ENCODE assay signal across 29 cellular contexts in the genomic region with DNA sequence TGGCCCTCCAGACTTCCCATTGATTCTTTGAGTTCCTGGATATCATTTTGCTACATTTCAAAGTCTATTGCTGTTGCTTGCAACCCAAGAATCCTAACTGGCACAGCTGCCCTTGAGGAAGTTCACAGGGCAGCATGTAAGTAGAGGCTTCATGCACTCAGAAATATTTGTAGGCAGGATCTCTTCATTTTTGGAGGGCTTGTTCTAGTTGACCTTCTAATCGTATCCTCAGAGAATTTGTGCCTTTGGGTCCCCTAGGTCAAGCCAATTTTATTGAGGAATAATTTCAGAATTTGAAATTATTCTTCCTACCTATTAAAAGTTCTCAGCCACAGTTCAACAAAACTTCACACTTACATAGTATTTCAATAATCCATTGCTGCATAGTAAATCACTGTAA.
"Had no signal": no experiment of that assay in that cellular context is flagged by ENCODE, and none has a peak within 500 bp of the region (broad histone marks: within the 10 kb centered on the region; RNA-seq: fewer than 3 reads in every experiment).

No MANE protein-coding gene starts in this region.

- H3K27me3 Mint-ChIP-seq: activated CD4-positive, alpha-beta memory T cell treated with anti-CD3 and anti-CD28 coated beads for 36 hours; naive thymus-derived CD8-positive, alpha-beta T cell had no signal

- DNase-seq: activated CD4-positive, alpha-beta memory T cell treated with anti-CD3 and anti-CD28 coated beads for 36 hours; activated CD4-positive, alpha-beta T cell treated with anti-CD3 and anti-CD28 coated beads for 48 hours; activated effector memory CD4-positive, alpha-beta T cell treated with Interleukin-2 at 50 U/mL for 16 hours; activated naive CD4-positive, alpha-beta T cell treated with anti-CD3 and anti-CD28 coated beads for 36 hours; activated T-cell treated with anti-CD3 and anti-CD28 coated beads, Interleukin-2, amount 50 U/mL, for 48 hours; amygdala; caudate nucleus; endodermal cell; foreskin fibroblast; head of caudate nucleus; hippocampal formation; left cardiac atrium; midbrain; naive thymus-derived CD8-positive, alpha-beta T cell; occipital lobe; psoas muscle; sigmoid colon; small intestine; stimulated activated CD4-positive, alpha-beta T cell treated with anti-CD3 and anti-CD28 coated beads, Interleukin-4, amount 100 ng/mL, for 24 hours; stomach; SW 1271; thyroid gland; upper lobe of left lung had no signal

- H3K79me2 ChIP-seq: parathyroid adenoma had no signal

- H3K9ac ChIP-seq: neural progenitor cell, parathyroid adenoma had no signal

- H3K4me3 ChIP-seq: neural progenitor cell, psoas muscle, sigmoid colon, stomach, thyroid gland, upper lobe of left lung, vagina had no signal

- H3K4me2 ChIP-seq: neural progenitor cell had no signal

- FAIRE-seq: keratinocyte, small intestine had no signal

- H2AFZ ChIP-seq: neural progenitor cell had no signal

- H3K9me3 ChIP-seq: psoas muscle, sigmoid colon, stomach, thyroid gland, upper lobe of left lung, vagina had no signal

- H3K27ac Mint-ChIP-seq: activated naive CD4-positive, alpha-beta T cell treated with anti-CD3 and anti-CD28 coated beads for 36 hours; endodermal cell; neural progenitor cell; stimulated activated effector memory CD8-positive, alpha-beta T cell treated with anti-CD3 and anti-CD28 coated beads, Interleukin-12 subunit alpha, Interleukin-12 subunit beta, amount 100 ng/mL, for 72 hours had no signal

- H3K9me3 Mint-ChIP-seq: endodermal cell; neural progenitor cell; stimulated activated effector memory CD8-positive, alpha-beta T cell treated with anti-CD3 and anti-CD28 coated beads, Interleukin-12 subunit alpha, Interleukin-12 subunit beta, amount 100 ng/mL, for 72 hours had no signal

- H3K4me3 Mint-ChIP-seq: activated CD4-positive, alpha-beta memory T cell treated with anti-CD3 and anti-CD28 coated beads for 36 hours; activated naive CD4-positive, alpha-beta T cell treated with anti-CD3 and anti-CD28 coated beads for 36 hours; endodermal cell; naive thymus-derived CD8-positive, alpha-beta T cell; neural progenitor cell; stimulated activated effector memory CD8-positive, alpha-beta T cell treated with anti-CD3 and anti-CD28 coated beads, Interleukin-12 subunit alpha, Interleukin-12 subunit beta, amount 100 ng/mL, for 72 hours had no signal

- H3K27me3 ChIP-seq: neural progenitor cell, sigmoid colon, stomach, thyroid gland, upper lobe of left lung, vagina had no signal

- H3K36me3 Mint-ChIP-seq: naive thymus-derived CD8-positive, alpha-beta T cell; neural progenitor cell had no signal

- H3K36me3 ChIP-seq: neural progenitor cell, sigmoid colon, stomach, thyroid gland, upper lobe of left lung, vagina had no signal

- ATAC-seq: esophagus mucosa; left cardiac atrium; naive thymus-derived CD8-positive, alpha-beta T cell; psoas muscle; stimulated activated effector memory CD8-positive, alpha-beta T cell treated with anti-CD3 and anti-CD28 coated beads, Interleukin-12 subunit alpha, Interleukin-12 subunit beta, amount 100 ng/mL, for 72 hours had no signal

- H3K27ac ChIP-seq: neural progenitor cell, parathyroid adenoma, psoas muscle, sigmoid colon, thyroid gland, upper lobe of left lung, vagina had no signal
